ENCODE assay signal across 8 cellular contexts in the genomic region with DNA sequence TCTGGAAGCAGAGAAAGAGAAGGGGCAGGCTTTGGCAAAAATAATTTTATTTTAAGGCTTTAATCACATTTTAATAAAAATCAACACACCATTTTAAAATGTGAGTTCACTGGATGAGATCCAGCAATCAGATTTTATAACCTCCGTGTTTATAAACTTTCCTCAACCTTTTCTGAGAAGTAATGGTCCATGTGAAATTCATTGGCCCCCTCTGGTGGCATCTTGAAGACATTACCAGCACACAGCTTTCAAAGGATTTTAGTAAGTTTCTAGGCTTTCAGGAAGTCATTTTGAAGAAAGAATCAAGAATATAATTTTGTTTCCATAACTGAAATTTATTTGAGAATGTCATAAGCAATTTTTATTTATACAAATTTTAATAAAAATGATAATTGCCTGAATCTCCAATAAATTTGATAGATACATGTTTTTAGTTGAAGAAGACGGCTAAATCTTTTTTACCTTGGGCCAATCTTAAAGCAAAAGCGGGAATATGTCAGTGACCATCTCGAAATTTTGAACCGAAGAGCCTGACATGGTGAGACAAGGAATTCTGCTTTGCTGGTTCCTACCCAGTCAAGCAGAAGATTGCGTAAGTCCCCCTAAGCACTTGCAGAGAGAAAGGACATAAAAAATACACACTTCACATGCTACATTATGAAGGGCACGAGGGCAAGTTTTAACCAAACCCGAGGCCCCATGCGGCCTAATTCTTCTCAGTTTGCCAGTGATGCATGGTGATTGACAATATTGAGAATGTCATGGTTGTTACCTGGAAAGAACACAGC.
DNase-seq lines count a peak whose midpoint lies in the region; ATAC-seq and TF ChIP-seq lines count a peak whose summit lies in the region.

No MANE protein-coding gene starts in this region.

- no peak overlapping the region for H3K27ac ChIP-seq in esophagus muscularis mucosa (replicated peaks in 1 of 4)

- H3K27me3 ChIP-seq in esophagus muscularis mucosa = no peaks in the 10 kb centered on the region

- H3K4me3 ChIP-seq in esophagus muscularis mucosa = no peak overlapping the region

- no peak for TF ChIP-seq EP300 in esophagus muscularis mucosa (IDR thresholded peaks at IDR 0.05)

- ATAC-seq in GM19467 (IDR thresholded peaks at IDR 0.05; ENCODE audit: unreplicated experiment) = peak; percentile 57
- ATAC-seq in HG03520 (IDR thresholded peaks at IDR 0.05; ENCODE audit: unreplicated experiment) = peak; percentile 50

- WGBS in esophagus muscularis mucosa = 71% methylated on average over 9 of the region's 9 CpGs

- peak; percentile 8 to 58 (median 39) for TF ChIP-seq CTCF in esophagus muscularis mucosa (IDR thresholded peaks at IDR 0.05)

- TF ChIP-seq POLR2A in esophagus muscularis mucosa (IDR thresholded peaks at IDR 0.05; ENCODE audit: low read depth) = no peak

- DNase-seq in NCI-H2081 (lab: John Stamatoyannopoulos, UW) (peak; percentile 32 to 33), NCI-H2081 treated with DMSO at 0.1 percent for 48 hours (lab: John Stamatoyannopoulos, UW) (no peak), RKO (ENCODE audit: low spot score) (peak; percentile 66), esophagus muscularis mucosa (ENCODE audit: extremely low spot score) (no peak), renal cortical epithelial cell (ENCODE audit: low read depth) (peak; percentile 39)
- DNase-seq in activated CD4-positive, alpha-beta T cell treated with anti-CD3 and anti-CD28 coated beads, Interleukin-2, amount 50 U/mL, for 4 hours = no peak

- no peaks in the 10 kb centered on the region for H3K36me3 ChIP-seq in esophagus muscularis mucosa

- intact Hi-C loops in esophagus muscularis mucosa (cut with DNase I) = no loop called here

- H3K4me1 ChIP-seq in esophagus muscularis mucosa = no peaks in the 10 kb centered on the region

- H3K9me3 ChIP-seq in esophagus muscularis mucosa = no peaks in the 10 kb centered on the region

Comparison
In these comparisons a context has a peak if more than half of its experiments do, and no peak if none do; other contexts are left out.
1. DNase-seq: peak in NCI-H2081 (2 of 2), RKO (single experiment) and renal cortical epithelial cell (single experiment); none in NCI-H2081 treated with DMSO at 0.1 percent for 48 hours (single experiment), esophagus muscularis mucosa (single experiment) and activated CD4-positive, alpha-beta T cell treated with anti-CD3 and anti-CD28 coated beads, Interleukin-2, amount 50 U/mL, for 4 hours (0 of 2).